In genomic region chr1:145287556-145287953, GRCh38 we compare ENCODE assay signal across 9 cellular contexts. TPM values are rescaled to one million over a fixed set of nuclear protein-coding genes. Genes with fewer than 3 reads are reported as not detected.
A peak's percentile ranks its signal among the peaks of the same experiment; 100 is the strongest.
DNase-seq lines count a peak whose midpoint lies in the region; ATAC-seq, FAIRE-seq and TF ChIP-seq lines count a peak whose summit lies in the region.
"Not testable (repeated sequence)": the region's sequence is repeated elsewhere in the genome, so short reads cannot be mapped to it uniquely, and the experiment has no call there.
"Had no signal": no experiment of that assay in that cellular context is flagged by ENCODE, and none has a peak within 500 bp of the region (broad histone marks: within the 10 kb centered on the region; RNA-seq: fewer than 3 reads in every experiment).

No MANE protein-coding gene starts in this region.

- H3K4me1 ChIP-seq in OCI-LY3 (ENCODE audit: low read length); cardiac muscle cell (ENCODE audit: low read depth): not testable (repeated sequence)

- not testable (repeated sequence) for H3K27me3 ChIP-seq in OCI-LY3 (ENCODE audit: low read depth, low read length); cardiac muscle cell

- not testable (repeated sequence) for TF ChIP-seq CTCF in OCI-LY3 (IDR thresholded peaks at IDR 0.05; ENCODE audit: low read depth, low read length); cardiac muscle cell (IDR thresholded peaks at IDR 0.05; ENCODE audit: low read depth, low read length)

- peak overlapping the region; percentile 70 for H3K9ac ChIP-seq in OCI-LY3 (ENCODE audit: low read length)

- H3K79me2 ChIP-seq in OCI-LY3 (ENCODE audit: low read length), result not testable (repeated sequence)

- H3K4me2 ChIP-seq in OCI-LY3 (ENCODE audit: low read length), result peak overlapping the region; percentile 32; the same call in 1 of the 2 replicates

- not testable (repeated sequence) for H3K9me3 ChIP-seq in OCI-LY3 (ENCODE audit: insufficient read depth, low read length); cardiac muscle cell (ENCODE audit: low read depth)

- in situ Hi-C loops in T47D (cut with HindIII; ENCODE audit: low pct_unique_long_range_greater_than_20kb, low sequenced_read_pairs), result not testable (repeated sequence)

- not testable (repeated sequence) for H3K27me3 Mint-ChIP-seq in naive B cell

- not testable (repeated sequence) for H3K4me1 Mint-ChIP-seq in naive B cell

- H3K27ac Mint-ChIP-seq in naive B cell, result peak overlapping the region in 5 of 6 donors; percentile 47 to 98 (median 94)

- not testable (repeated sequence) for H4K20me1 ChIP-seq in OCI-LY3 (ENCODE audit: insufficient read depth, low read length)

- H3K36me3 Mint-ChIP-seq in naive B cell, result not testable (repeated sequence)

- peak overlapping the region; percentile 77; the same call in 1 of the 2 replicates for H2AFZ ChIP-seq in OCI-LY3 (ENCODE audit: low read depth, low read length)

- peak; percentile 0 for DNase-seq in GM19239 (ENCODE audit: insufficient read length, low spot score)
- DNase-seq in activated CD8-positive, alpha-beta memory T cell treated with anti-CD3 and anti-CD28 coated beads for 4 hours (ENCODE audit: low read depth in 2 of 2), result peak; percentile 35
- peak; percentile 7 to 86 for DNase-seq in T47D (ENCODE audit: low read depth in 1 of 2, low spot score in 1 of 2)
- DNase-seq in cardiac muscle cell (ENCODE audit: low read depth in 1 of 2, low spot score in 1 of 2), result peak; percentile 50 to 55
- DNase-seq in naive B cell, result peak; percentile 61
- DNase-seq in stimulated activated CD4-positive, alpha-beta T cell treated with anti-CD3 and anti-CD28 coated beads, Interleukin-2, amount 100 ng/mL, for 4 hours (ENCODE audit: low read depth), result peak; percentile 54

- peak overlapping the region; percentile 80 to 98 (median 94) for H3K4me3 Mint-ChIP-seq in naive B cell

- not testable (repeated sequence) for H3K36me3 ChIP-seq in OCI-LY3 (replicated peaks; ENCODE audit: low read depth, low read length); cardiac muscle cell

- not testable (repeated sequence) for FAIRE-seq in GM19239 (lab: Jason Lieb, UNC)

- ATAC-seq in naive B cell (ENCODE audit: low read depth in 2 of 2), result not testable (repeated sequence)

- H3K9me3 Mint-ChIP-seq in naive B cell, result not testable (repeated sequence)

- H3K4me3 ChIP-seq in OCI-LY3 (ENCODE audit: low read length) (peak overlapping the region; percentile 79), cardiac muscle cell (peak overlapping the region; percentile 20)

- H3K27ac ChIP-seq in OCI-LY3 (ENCODE audit: low read length); cardiac muscle cell: not testable (repeated sequence)

RNA-seq across cellular contexts. Expression of gene PPIAL4D, which starts 45.6 kb away (rescaled TPM):
- total RNA-seq in cardiac muscle cell, result not detected in 2 replicates
- polyA plus RNA-seq in cardiac muscle cell, result not detected in 2 replicates
- not detected for polyA plus RNA-seq in naive B cell (ENCODE audit: low read depth in 6 of 6)
- total RNA-seq: K562 had no signal
- polyA plus RNA-seq: esophagus, K562 had no signal

Comparison
In these comparisons a context has a peak if more than half of its experiments do, and no peak if none do; other contexts are left out.
1. DNase-seq: peak in every context shown above with its lines; median percentile 61 in naive B cell; 54 in stimulated activated CD4-positive, alpha-beta T cell treated with anti-CD3 and anti-CD28 coated beads, Interleukin-2, amount 100 ng/mL, for 4 hours; 52 in cardiac muscle cell; 46 in T47D; 35 in activated CD8-positive, alpha-beta memory T cell treated with anti-CD3 and anti-CD28 coated beads for 4 hours; 0 in GM19239.